In the genomic region with DNA sequence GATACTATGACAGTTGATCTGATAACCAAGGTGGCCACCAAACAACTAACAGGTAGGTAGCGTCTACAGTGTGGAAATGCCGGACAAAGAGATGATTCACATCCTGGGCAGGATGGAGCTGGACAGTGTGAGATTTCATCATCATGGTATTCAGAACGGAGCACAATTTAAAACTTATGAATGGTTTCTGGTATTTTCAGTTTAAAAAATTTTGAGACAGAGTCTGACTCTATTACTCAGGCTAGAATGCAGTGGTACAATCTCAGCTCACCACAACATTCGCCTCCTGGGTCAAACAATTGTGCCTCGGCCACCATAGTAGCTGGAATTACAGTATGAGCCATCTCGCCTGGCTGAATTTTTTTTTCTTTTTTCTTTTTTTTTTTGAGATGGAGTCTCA, we compare ENCODE assay signal across 19 cellular contexts. TPM values are rescaled to one million over a fixed set of nuclear protein-coding genes. Genes with fewer than 3 reads are reported as not detected.
DNase-seq lines count a peak whose midpoint lies in the region; ATAC-seq and TF ChIP-seq lines count a peak whose summit lies in the region.
"Had no signal": no experiment of that assay in that cellular context is flagged by ENCODE, and none has a peak within 500 bp of the region (broad histone marks: within the 10 kb centered on the region; RNA-seq: fewer than 3 reads in every experiment).

No MANE protein-coding gene starts in this region.

- H3K4me1 ChIP-seq in SJSA1 (replicated peaks) (peaks cover 18% of the 10 kb centered on the region), osteoblast (ENCODE audit: insufficient read depth, low read length) (no peaks in the 10 kb centered on the region)
- H3K4me1 ChIP-seq: BLaER1, heart left ventricle, sigmoid colon had no signal

- H3K4me3 ChIP-seq in SJSA1 (no peak overlapping the region), osteoblast (ENCODE audit: insufficient read depth, low read length) (no peak overlapping the region)
- H3K4me3 ChIP-seq: BLaER1, GM23338, heart left ventricle, sigmoid colon had no signal

- DNase-seq in HCEC 1CT (peak; percentile 81), SJSA1 (ENCODE audit: low read depth in 1 of 2, low spot score in 2 of 2) (peak; percentile 51 to 54), epithelial cell of prostate (ENCODE audit: low read depth, low spot score) (peak; percentile 18), osteoblast (ENCODE audit: insufficient read length, low spot score, missing footprints) (peak; percentile 35), NCI-H1092 treated with DMSO at 0.1 percent for 48 hours (lab: John Stamatoyannopoulos, UW) (no peak)
- no peak for DNase-seq in activated naive CD4-positive, alpha-beta T cell treated with Interleukin-2 at 50 U/mL for 16 hours
- DNase-seq: activated CD4-positive, alpha-beta T cell treated with anti-CD3 and anti-CD28 coated beads for 48 hours; heart left ventricle; islet precursor cell; NCI-H2107; NCI-H82; Right ventricle myocardium superior; sigmoid colon; stimulated activated CD4-positive, alpha-beta T cell treated with anti-CD3 and anti-CD28 coated beads, Interleukin-4, amount 100 ng/mL, for 4 hours; T1000 had no signal

- peak overlapping the region; percentile 18 for H3K4me2 ChIP-seq in osteoblast (ENCODE audit: insufficient read depth, low read length)
- H3K4me2 ChIP-seq: BLaER1, GM23338 had no signal

- ATAC-seq in HG03039 (IDR thresholded peaks at IDR 0.05; ENCODE audit: unreplicated experiment) (no peak), HG02610 (IDR thresholded peaks at IDR 0.05; ENCODE audit: unreplicated experiment) (no peak)
- ATAC-seq: GM23338, heart left ventricle had no signal

- H3K27ac ChIP-seq in SJSA1 (peak overlapping the region; percentile 50), epithelial cell of prostate (peak overlapping the region; percentile 94), osteoblast (ENCODE audit: low read depth, low read length) (peak overlapping the region; percentile 21)
- H3K27ac ChIP-seq: BLaER1, heart left ventricle, sigmoid colon had no signal

- TF ChIP-seq CTCF in osteoblast (IDR thresholded peaks at IDR 0.05; ENCODE audit: extremely low read depth, low read depth, low read length) = no peak

- H2AFZ ChIP-seq in osteoblast (ENCODE audit: low read length) = no peak overlapping the region
- H2AFZ ChIP-seq: GM23338 had no signal

- no peaks in the 10 kb centered on the region for H4K20me1 ChIP-seq in osteoblast (ENCODE audit: insufficient read depth, low read length)
- H4K20me1 ChIP-seq: BLaER1 had no signal

- H3K36me3 ChIP-seq in SJSA1 = peaks cover 6% of the 10 kb centered on the region
- peaks cover 11% of the 10 kb centered on the region for H3K36me3 ChIP-seq in osteoblast (ENCODE audit: insufficient read depth, low read length)

- no peaks in the 10 kb centered on the region for H3K79me2 ChIP-seq in osteoblast (ENCODE audit: insufficient read depth, low read length)

- H3K27me3 ChIP-seq in SJSA1 (replicated peaks) (no peaks in the 10 kb centered on the region), osteoblast (ENCODE audit: insufficient read depth, low read length) (no peaks in the 10 kb centered on the region)
- H3K27me3 ChIP-seq: BLaER1, heart left ventricle, sigmoid colon had no signal

- H3K9me3 ChIP-seq in SJSA1 (replicated peaks) (no peaks in the 10 kb centered on the region), osteoblast (ENCODE audit: low read depth, low read length) (no peaks in the 10 kb centered on the region)
- H3K9me3 ChIP-seq: sigmoid colon had no signal

RNA-seq across cellular contexts. Expression of gene CEP57L1, which starts 43.8 kb away (rescaled TPM):
- total RNA-seq in SJSA1 (2014; rRNA removed; shearing (Covaris generic)) = 45.1 and 45.2 TPM in 2 replicates
- 17.7 and 23.6 TPM in 2 replicates for total RNA-seq in osteoblast

RNA-seq across cellular contexts. Expression of gene SESN1, which starts 44.5 kb away (rescaled TPM):
- 12.7 and 15.8 TPM in 2 replicates for total RNA-seq in SJSA1 (2014; rRNA removed; shearing (Covaris generic))
- total RNA-seq in osteoblast = 26.1 and 30.4 TPM in 2 replicates

Comparison
In these comparisons a context has a peak if more than half of its experiments do, and no peak if none do; other contexts are left out.
1. DNase-seq: peak in HCEC 1CT (single experiment), SJSA1 (2 of 2), epithelial cell of prostate (single experiment) and osteoblast (single experiment); none in NCI-H1092 treated with DMSO at 0.1 percent for 48 hours (single experiment) and activated naive CD4-positive, alpha-beta T cell treated with Interleukin-2 at 50 U/mL for 16 hours (single experiment).
2. H3K27ac ChIP-seq: peak in every context shown above with its lines; median percentile 94 in epithelial cell of prostate; 50 in SJSA1; 21 in osteoblast.